1 cellular context compared by ENCODE assay signal in genomic region chr7:100169147-100169850, GRCh38.
TF ChIP-seq lines count a peak whose summit lies in the region.

No MANE protein-coding gene starts in this region.

TF ChIP-seq in GM23338, 12 proteins besides CTCF, POLR2A, EP300 and RAD21:
- no peak for TF ChIP-seq CREB1 (CRISPR knock-in tag; IDR thresholded peaks at IDR 0.05; ENCODE audit: low read depth)
- TF ChIP-seq REST (IDR thresholded peaks at IDR 0.05; ENCODE audit: unreplicated experiment), result no peak
- no peak for TF ChIP-seq NANOG (IDR thresholded peaks at IDR 0.05; ENCODE audit: borderline replicate concordance)
- TF ChIP-seq JUNB (IDR thresholded peaks at IDR 0.05; ENCODE audit: unreplicated experiment), result no peak
- TF ChIP-seq ZNF462 (CRISPR knock-in tag; IDR thresholded peaks at IDR 0.05), result no peak
- no peak for TF ChIP-seq ZNF114 (CRISPR knock-in tag; IDR thresholded peaks at IDR 0.05)
- no peak for TF ChIP-seq EZH2phosphoT487 (IDR thresholded peaks at IDR 0.05; ENCODE audit: unreplicated experiment)
- TF ChIP-seq EZH2 (IDR thresholded peaks at IDR 0.05; ENCODE audit: low read depth, unreplicated experiment), result no peak
- no peak for TF ChIP-seq ETS1 (IDR thresholded peaks at IDR 0.05)
- no peak for TF ChIP-seq ZNF331 (CRISPR knock-in tag; IDR thresholded peaks at IDR 0.05; ENCODE audit: low read depth)
- TF ChIP-seq POLR2AphosphoS5 (IDR thresholded peaks at IDR 0.05; ENCODE audit: low read depth), result no peak
- no peak for TF ChIP-seq STAT1 (IDR thresholded peaks at IDR 0.05; ENCODE audit: unreplicated experiment)
TF ChIP-seq in GM23338: peak in this region for 0.
